ENCODE assay signal across 8 cellular contexts in the genomic region with DNA sequence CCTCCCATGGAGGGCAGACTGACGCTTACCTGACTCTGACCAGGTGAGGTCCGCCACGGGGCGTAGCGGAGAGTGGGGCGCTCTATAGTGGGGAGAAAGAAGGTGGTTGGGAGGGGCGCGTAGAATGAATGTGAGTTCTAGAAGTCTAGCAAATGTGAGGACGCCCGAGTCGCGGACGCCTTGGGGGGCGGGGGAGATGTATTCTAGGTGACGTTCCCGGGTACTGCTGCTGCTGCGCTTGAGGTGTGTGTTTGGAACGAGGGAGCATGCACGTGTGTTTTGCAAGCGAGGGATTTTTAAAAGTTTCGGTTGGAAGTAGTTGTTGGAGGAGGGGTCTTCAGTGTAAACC. TPM values are rescaled to one million over a fixed set of nuclear protein-coding genes. Genes with fewer than 3 reads are reported as not detected.
DNase-seq lines count a peak whose midpoint lies in the region; ATAC-seq and TF ChIP-seq lines count a peak whose summit lies in the region.

No MANE protein-coding gene starts in this region.

- H3K36me3 ChIP-seq in HAP-1 (replicated peaks), result peaks cover 39% of the 10 kb centered on the region
- H3K36me3 ChIP-seq in MG63, result peaks cover 42% of the 10 kb centered on the region

- peaks cover 17% of the 10 kb centered on the region for H3K4me1 Mint-ChIP-seq in dendritic cell treated with granulocyte-macrophage colony-stimulating factor and Interleukin-4, amounts not matched to agents 40 ng/mL and 50 ng/mL, for 4 days (ENCODE audit: low read depth)
- peaks cover 18% of the 10 kb centered on the region for H3K4me1 Mint-ChIP-seq in mesothelial cell of epicardium

- peaks cover 14% of the 10 kb centered on the region for H3K4me1 ChIP-seq in HAP-1

- TF ChIP-seq CTCF in GM13976 (IDR thresholded peaks at IDR 0.05; ENCODE audit: borderline replicate concordance, control extremely low read depth, extremely low read depth, insufficient read depth, missing control alignments), result no peak
- no peak for TF ChIP-seq CTCF in mesothelial cell of epicardium (IDR thresholded peaks at IDR 0.05; ENCODE audit: unreplicated experiment)

- ATAC-seq in stimulated activated naive CD8-positive, alpha-beta T cell treated with anti-CD3 and anti-CD28 coated beads, Interleukin-15, Interleukin-2, amounts not matched to agents 100 U/mL and 50 U/mL, for 24 hours, result peak; percentile 30

- H3K27me3 ChIP-seq in HAP-1 (ENCODE audit: low read depth) (no peaks in the 10 kb centered on the region), MG63 (no peaks in the 10 kb centered on the region)

- H3K36me3 Mint-ChIP-seq in dendritic cell treated with granulocyte-macrophage colony-stimulating factor and Interleukin-4, amounts not matched to agents 40 ng/mL and 50 ng/mL, for 4 days (ENCODE audit: low read depth), result peaks cover 48% of the 10 kb centered on the region
- peaks cover 9% of the 10 kb centered on the region for H3K36me3 Mint-ChIP-seq in mesothelial cell of epicardium

- no peaks in the 10 kb centered on the region for H3K27me3 Mint-ChIP-seq in dendritic cell treated with granulocyte-macrophage colony-stimulating factor and Interleukin-4, amounts not matched to agents 40 ng/mL and 50 ng/mL, for 4 days
- H3K27me3 Mint-ChIP-seq in mesothelial cell of epicardium (ENCODE audit: low read depth), result no peaks in the 10 kb centered on the region

- in situ Hi-C loops in GM13976 (cut with MboI; ENCODE audit: low sequenced_read_pairs, unreplicated experiment), result no loop called here
- in situ Hi-C loops in HAP-1 (cut with MboI; ENCODE audit: low sequenced_read_pairs), result no loop called here

- no peaks in the 10 kb centered on the region for H3K9me3 Mint-ChIP-seq in dendritic cell treated with granulocyte-macrophage colony-stimulating factor and Interleukin-4, amounts not matched to agents 40 ng/mL and 50 ng/mL, for 4 days
- H3K9me3 Mint-ChIP-seq in mesothelial cell of epicardium, result no peaks in the 10 kb centered on the region

- peak overlapping the region; percentile 99 for H3K4me3 Mint-ChIP-seq in dendritic cell treated with granulocyte-macrophage colony-stimulating factor and Interleukin-4, amounts not matched to agents 40 ng/mL and 50 ng/mL, for 4 days
- H3K4me3 Mint-ChIP-seq in mesothelial cell of epicardium, result peak overlapping the region; percentile 85

- H3K27ac Mint-ChIP-seq in dendritic cell treated with granulocyte-macrophage colony-stimulating factor and Interleukin-4, amounts not matched to agents 40 ng/mL and 50 ng/mL, for 4 days, result peak overlapping the region; percentile 97
- peak overlapping the region; percentile 89 for H3K27ac Mint-ChIP-seq in mesothelial cell of epicardium

- H3K9me3 ChIP-seq in HAP-1, result peaks cover 4% of the 10 kb centered on the region; the same call in 1 of the 2 replicates
- no peaks in the 10 kb centered on the region for H3K9me3 ChIP-seq in MG63

- peak; percentile 60 for DNase-seq in GM13976 (ENCODE audit: low spot score)
- DNase-seq in HAP-1 (ENCODE audit: low spot score in 2 of 2), result peak; percentile 24 to 67
- DNase-seq in MG63, result peak; percentile 48
- peak; percentile 62 for DNase-seq in activated CD4-positive, alpha-beta T cell treated with anti-CD3 and anti-CD28 coated beads for 48 hours
- DNase-seq in mesothelial cell of epicardium (ENCODE audit: low spot score in 2 of 2, unreplicated experiment in 2 of 2), result peak; percentile 21 to 48
- DNase-seq in stimulated activated naive CD8-positive, alpha-beta T cell treated with anti-CD3 and anti-CD28 coated beads, Interleukin-15, Interleukin-2, amounts not matched to agents 100 U/mL and 50 U/mL, for 24 hours, result peak; percentile 46
- no peak for DNase-seq in SK-N-DZ (ENCODE audit: low spot score)

- intact Hi-C loops in dendritic cell treated with granulocyte-macrophage colony-stimulating factor and Interleukin-4, amounts not matched to agents 40 ng/mL and 50 ng/mL, for 4 days (cut with micrococcal nuclease), result loop anchor here (1.0 to 5.0 kb wide), 3 partner anchors 48 to 150 kb away; partner anchors contain the start of gene RBM43

- H3K4me3 ChIP-seq in HAP-1 (peak overlapping the region; percentile 89), MG63 (peak overlapping the region; percentile 82)

RNA-seq across cellular contexts. Expression of gene RIF1, which starts 0.8 kb away (rescaled TPM):
- 25.4 and 32.4 TPM in 2 replicates for total RNA-seq in MG63 (2014; rRNA removed; shearing (Covaris generic); ENCODE audit: low replicate concordance)
- total RNA-seq in mesothelial cell of epicardium, result 54.3 to 59.1 TPM (median 55.0 TPM) in 3 replicates
- 13.6 and 18.0 TPM in 2 replicates for polyA plus RNA-seq in SK-N-DZ (2014; cell fraction: cytosol; rRNA removed)
- 24.6 and 28.3 TPM in 2 replicates for polyA plus RNA-seq in SK-N-DZ (2014; cell fraction: nucleus; rRNA removed)

RNA-seq across cellular contexts. Expression of gene TNFAIP6, which starts 53.1 kb away (rescaled TPM):
- total RNA-seq in MG63 (2014; rRNA removed; shearing (Covaris generic); ENCODE audit: low replicate concordance), result 0.84 and 1.8 TPM in 2 replicates
- 0.93 to 1.7 TPM (median 1.2 TPM) in 3 replicates for total RNA-seq in mesothelial cell of epicardium
- polyA plus RNA-seq in SK-N-DZ (2014; cell fraction: cytosol; rRNA removed), result not detected in 2 replicates
- polyA plus RNA-seq in SK-N-DZ (2014; cell fraction: nucleus; rRNA removed), result not detected in 2 replicates
